ENCODE assay signal across 24 cellular contexts in genomic region chr11:126121316-126121715, GRCh38. TPM values are rescaled to one million over a fixed set of nuclear protein-coding genes. Genes with fewer than 3 reads are reported as not detected.
A peak's percentile ranks its signal among the peaks of the same experiment; 100 is the strongest.
DNase-seq lines count a peak whose midpoint lies in the region; ATAC-seq, FAIRE-seq and TF ChIP-seq lines count a peak whose summit lies in the region.
"Had no signal": no experiment of that assay in that cellular context is flagged by ENCODE, and none has a peak within 500 bp of the region (broad histone marks: within the 10 kb centered on the region; RNA-seq: fewer than 3 reads in every experiment).

No MANE protein-coding gene starts in this region.

- H3K9me3 ChIP-seq in HEK293 (ENCODE audit: control insufficient read depth, insufficient read depth, low read depth, low read length) (no peaks in the 10 kb centered on the region), kidney (ENCODE audit: control insufficient read depth in 1 of 2, low read length in 2 of 2) (no peaks in the 10 kb centered on the region), vagina (no peaks in the 10 kb centered on the region)
- H3K9me3 ChIP-seq: A549, Caco-2 had no signal

- H3K36me3 Mint-ChIP-seq in nephron (ENCODE audit: low read depth): no peaks in the 10 kb centered on the region
- H3K36me3 Mint-ChIP-seq: IgD-negative memory B cell had no signal

- peaks cover 60% of the 10 kb centered on the region for H3K4me1 Mint-ChIP-seq in nephron
- H3K4me1 Mint-ChIP-seq: IgD-negative memory B cell had no signal

- H3K9ac ChIP-seq in kidney (ENCODE audit: low read length in 2 of 2): no peak overlapping the region

- FAIRE-seq in kidney (lab: Jason Lieb, UNC): no peak
- FAIRE-seq: A549, D721Med, GM12892, GM18507, H54, HepG2 had no signal

- no peak overlapping the region for H3K4me3 Mint-ChIP-seq in nephron
- H3K4me3 Mint-ChIP-seq: CD4-positive, alpha-beta T cell; GM23338; HFFc6 had no signal

- H3K27ac Mint-ChIP-seq in nephron: peak overlapping the region; percentile 17 to 83 (median 67)
- H3K27ac Mint-ChIP-seq: CD4-positive, alpha-beta T cell; GM23338; HFFc6; IgD-negative memory B cell had no signal

- H3K4me1 ChIP-seq in HEK293 (ENCODE audit: control insufficient read depth, insufficient read depth, low read length): peaks cover 4% of the 10 kb centered on the region; the same call in 1 of the 2 replicates
- no peaks in the 10 kb centered on the region for H3K4me1 ChIP-seq in kidney (ENCODE audit: control insufficient read depth in 1 of 2, insufficient read depth in 1 of 2, low read depth in 1 of 2, low read length in 2 of 2)
- H3K4me1 ChIP-seq in vagina: peaks cover 30% of the 10 kb centered on the region
- H3K4me1 ChIP-seq: Caco-2 had no signal

- no peak for TF ChIP-seq POLR2A in vagina (IDR thresholded peaks at IDR 0.05)

- peak; percentile 9 for DNase-seq in kidney
- DNase-seq in vagina (ENCODE audit: extremely low spot score in 2 of 2): no peak
- no peak for DNase-seq in activated CD4-positive, alpha-beta T cell treated with anti-CD3 and anti-CD28 coated beads, Interleukin-2, amount 50 U/mL, for 1 hour
- DNase-seq in hepatic stellate cell (ENCODE audit: low spot score): no peak
- DNase-seq: AML-193; Caco-2; CD4-positive, alpha-beta T cell; DMS79; GDM1; HCEC 1CT; HFFc6 had no signal

- H3K27ac ChIP-seq in HEK293 (ENCODE audit: extremely low read depth, low read depth, low read length): no peak overlapping the region
- H3K27ac ChIP-seq in kidney (ENCODE audit: low read depth in 2 of 2, low read length in 2 of 2): no peak overlapping the region
- peak overlapping the region; percentile 42 for H3K27ac ChIP-seq in vagina
- H3K27ac ChIP-seq: 22Rv1, A549, C4-2B had no signal

- CTCF ChIA-PET in HEK293 (lab: Yijun Ruan, JAX): interaction anchor here (1.0 kb wide), 2 partner anchors 11 to 72 kb away, joined by 3 read pairs; no protein-coding TSS in a partner anchor

- H3K27me3 ChIP-seq in vagina: no peaks in the 10 kb centered on the region

- intact Hi-C loops in kidney (cut with DNase I) (no loop called here), vagina (cut with DNase I) (no loop called here)

- H3K4me3 ChIP-seq in HEK293 (ENCODE audit: low read depth, low read length): no peak overlapping the region
- no peak overlapping the region for H3K4me3 ChIP-seq in kidney (ENCODE audit: low read length in 2 of 2)
- no peak overlapping the region for H3K4me3 ChIP-seq in vagina
- H3K4me3 ChIP-seq: A549, GM23338 had no signal

- no peaks in the 10 kb centered on the region for H3K36me3 ChIP-seq in HEK293 (ENCODE audit: control insufficient read depth in 2 of 2, insufficient read depth in 1 of 2, low read length in 2 of 2)
- no peaks in the 10 kb centered on the region for H3K36me3 ChIP-seq in kidney (ENCODE audit: control insufficient read depth in 1 of 2, insufficient read depth in 2 of 2, low read length in 2 of 2)
- H3K36me3 ChIP-seq in vagina: no peaks in the 10 kb centered on the region

- no peak for ATAC-seq in GM18861 (IDR thresholded peaks at IDR 0.05; ENCODE audit: unreplicated experiment)
- ATAC-seq: A549, GM23338, HepG2 had no signal

- no peaks in the 10 kb centered on the region for H3K9me3 Mint-ChIP-seq in nephron
- H3K9me3 Mint-ChIP-seq: CD4-positive, alpha-beta T cell; GM23338; HFFc6; IgD-negative memory B cell had no signal

- H3K27me3 Mint-ChIP-seq in nephron (ENCODE audit: low read depth): no peaks in the 10 kb centered on the region
- H3K27me3 Mint-ChIP-seq: CD4-positive, alpha-beta T cell; IgD-negative memory B cell had no signal

- POLR2A ChIA-PET in HEK293 (lab: Yijun Ruan, JAX): no interaction called here

- TF ChIP-seq CTCF in HEK293 (tag by site-specific recombination; IDR thresholded peaks at IDR 0.05) (no peak), kidney (IDR thresholded peaks at IDR 0.05; ENCODE audit: borderline replicate concordance, extremely low read depth, insufficient read depth) (no peak), nephron (IDR thresholded peaks at IDR 0.05; ENCODE audit: unreplicated experiment in 3 of 3) (no peak), vagina (IDR thresholded peaks at IDR 0.05) (no peak)

TF ChIP-seq in HEK293, 187 proteins besides CTCF, POLR2A, EP300 and RAD21:
- TF ChIP-seq ZNF350 (tag by site-specific recombination; IDR thresholded peaks at IDR 0.05) (no peak), ZNF16 (tag by site-specific recombination; IDR thresholded peaks at IDR 0.05; ENCODE audit: low read depth) (no peak), ZNF416 (tag by site-specific recombination; IDR thresholded peaks at IDR 0.05) (no peak), ZNF280D (tag by site-specific recombination; IDR thresholded peaks at IDR 0.05) (no peak), SCRT1 (tag by site-specific recombination; IDR thresholded peaks at IDR 0.05; ENCODE audit: borderline replicate concordance) (0 out of 2 replicates have a peak, but pooled peaks have one; percentile 21), ZNF146 (tag by site-specific recombination; IDR thresholded peaks at IDR 0.05) (no peak), ZFP37 (tag by site-specific recombination; IDR thresholded peaks at IDR 0.05) (no peak), SCRT2 (tag by site-specific recombination; IDR thresholded peaks at IDR 0.05) (0 out of 2 replicates have a peak, but pooled peaks have one; percentile 32)
- TF ChIP-seq, protein P1, sequence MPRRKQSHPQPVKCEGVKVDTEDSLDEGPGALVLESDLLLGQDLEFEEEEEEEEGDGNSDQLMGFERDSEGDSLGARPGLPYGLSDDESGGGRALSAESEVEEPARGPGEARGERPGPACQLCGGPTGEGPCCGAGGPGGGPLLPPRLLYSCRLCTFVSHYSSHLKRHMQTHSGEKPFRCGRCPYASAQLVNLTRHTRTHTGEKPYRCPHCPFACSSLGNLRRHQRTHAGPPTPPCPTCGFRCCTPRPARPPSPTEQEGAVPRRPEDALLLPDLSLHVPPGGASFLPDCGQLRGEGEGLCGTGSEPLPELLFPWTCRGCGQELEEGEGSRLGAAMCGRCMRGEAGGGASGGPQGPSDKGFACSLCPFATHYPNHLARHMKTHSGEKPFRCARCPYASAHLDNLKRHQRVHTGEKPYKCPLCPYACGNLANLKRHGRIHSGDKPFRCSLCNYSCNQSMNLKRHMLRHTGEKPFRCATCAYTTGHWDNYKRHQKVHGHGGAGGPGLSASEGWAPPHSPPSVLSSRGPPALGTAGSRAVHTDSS (tag by site-specific recombination; IDR thresholded peaks at IDR 0.05): no peak

RNA-seq across cellular contexts. Expression of gene CDON, which starts 58.6 kb away (rescaled TPM):
- 4.0 TPM for total RNA-seq in kidney
- 0.45 TPM for polyA plus RNA-seq in kidney (ENCODE audit: insufficient read depth, low read depth, low replicate concordance)
- 9.8 TPM for total RNA-seq in vagina
- polyA plus RNA-seq: IgD-negative memory B cell had no signal
